Comparison of ENCODE assay signal across 21 cellular contexts in genomic region chr9:69655065-69655464, GRCh38.
"Had no signal": no experiment of that assay in that cellular context is flagged by ENCODE, and none has a peak within 500 bp of the region (broad histone marks: within the 10 kb centered on the region; RNA-seq: fewer than 3 reads in every experiment).

No MANE protein-coding gene starts in this region.

- ATAC-seq: activated CD8-positive, alpha-beta memory T cell treated with anti-CD3 and anti-CD28 coated beads, Interleukin-2, amount 10 ng/mL, durations not matched to agents 7 days and 5 days; activated T-helper 17 cell treated with anti-CD3 and anti-CD28 coated beads, Interleukin-2, amount 50 U/mL, for 72 hours; lower lobe of right lung; naive thymus-derived CD8-positive, alpha-beta T cell had no signal

- H3K9me3 ChIP-seq: lower lobe of right lung had no signal

- H3K4me1 ChIP-seq: lower lobe of right lung had no signal

- DNase-seq: activated CD4-positive, alpha-beta memory T cell treated with anti-CD3 and anti-CD28 coated beads, Interleukin-2, amount 10 ng/mL, durations not matched to agents 7 days and 5 days; activated CD4-positive, alpha-beta T cell treated with anti-CD3 and anti-CD28 coated beads for 48 hours; activated CD4-positive, CD25-positive, alpha-beta regulatory T cell; activated CD8-positive, alpha-beta memory T cell treated with anti-CD3 and anti-CD28 coated beads, Interleukin-2, amount 10 ng/mL, durations not matched to agents 7 days and 5 days; activated naive CD4-positive, alpha-beta T cell; activated naive CD8-positive, alpha-beta T cell treated with anti-CD3 and anti-CD28 coated beads for 36 hours; activated T-cell treated with anti-CD3 and anti-CD28 coated beads, Interleukin-2, amount 50 U/mL, for 1 hour; amniotic stem cell; caudate nucleus; dorsolateral prefrontal cortex; foreskin fibroblast; glutamatergic neuron; hypothalamus; islet precursor cell; lower lobe of right lung; naive thymus-derived CD8-positive, alpha-beta T cell; stimulated activated CD8-positive, alpha-beta memory T cell treated with anti-CD3 and anti-CD28 coated beads, Interleukin-4, amount 100 ng/mL, for 48 hours; stimulated activated naive CD4-positive, alpha-beta T cell; T1000 had no signal

- H3K36me3 ChIP-seq: lower lobe of right lung had no signal

- H3K4me3 ChIP-seq: dorsolateral prefrontal cortex, lower lobe of right lung had no signal

- H3K27me3 ChIP-seq: dorsolateral prefrontal cortex had no signal

- H3K27ac ChIP-seq: dorsolateral prefrontal cortex, epithelial cell of prostate, lower lobe of right lung had no signal
